10 cellular contexts compared by ENCODE assay signal in genomic region chr10:84008878-84009277, GRCh38.
A peak's percentile ranks its signal among the peaks of the same experiment; 100 is the strongest.
DNase-seq lines count a peak whose midpoint lies in the region; ATAC-seq and TF ChIP-seq lines count a peak whose summit lies in the region.
"Had no signal": no experiment of that assay in that cellular context is flagged by ENCODE, and none has a peak within 500 bp of the region (broad histone marks: within the 10 kb centered on the region; RNA-seq: fewer than 3 reads in every experiment).

No MANE protein-coding gene starts in this region.

- H3K27me3 Mint-ChIP-seq in activated CD4-positive, alpha-beta T cell treated with anti-CD3 and anti-CD28 coated beads, Interleukin-2, amount 10 ng/mL, durations not matched to agents 24 days and 14 days = peaks cover 8% of the 10 kb centered on the region
- H3K27me3 Mint-ChIP-seq: IgD-negative memory B cell had no signal

- H3K9me3 Mint-ChIP-seq in activated CD4-positive, alpha-beta T cell treated with anti-CD3 and anti-CD28 coated beads, Interleukin-2, amount 10 ng/mL, durations not matched to agents 24 days and 14 days = no peaks in the 10 kb centered on the region

- no peaks in the 10 kb centered on the region for H3K4me1 ChIP-seq in BE2C
- H3K4me1 ChIP-seq in upper lobe of right lung = no peaks in the 10 kb centered on the region

- H3K27ac Mint-ChIP-seq in activated CD4-positive, alpha-beta T cell treated with anti-CD3 and anti-CD28 coated beads, Interleukin-2, amount 10 ng/mL, durations not matched to agents 24 days and 14 days = no peak overlapping the region
- H3K27ac Mint-ChIP-seq: IgD-negative memory B cell had no signal

- H3K36me3 ChIP-seq in BE2C = no peaks in the 10 kb centered on the region
- no peaks in the 10 kb centered on the region for H3K36me3 ChIP-seq in upper lobe of right lung
- H3K36me3 ChIP-seq: thoracic aorta had no signal

- no peaks in the 10 kb centered on the region for H3K27me3 ChIP-seq in BE2C
- no peaks in the 10 kb centered on the region for H3K27me3 ChIP-seq in upper lobe of right lung

- H3K36me3 Mint-ChIP-seq in activated CD4-positive, alpha-beta T cell treated with anti-CD3 and anti-CD28 coated beads, Interleukin-2, amount 10 ng/mL, durations not matched to agents 24 days and 14 days (ENCODE audit: low read depth) = no peaks in the 10 kb centered on the region
- H3K36me3 Mint-ChIP-seq: IgD-negative memory B cell had no signal

- H3K9me3 ChIP-seq in BE2C (no peaks in the 10 kb centered on the region), upper lobe of right lung (no peaks in the 10 kb centered on the region)
- H3K9me3 ChIP-seq: thoracic aorta had no signal

- intact Hi-C loops in activated CD4-positive, alpha-beta T cell treated with anti-CD3 and anti-CD28 coated beads, Interleukin-2, amount 10 ng/mL, durations not matched to agents 24 days and 14 days (cut with micrococcal nuclease) = loop anchor here (2.0 kb wide), 1 partner anchor 16 kb away; no protein-coding TSS in a partner anchor
- intact Hi-C loops in upper lobe of right lung (cut with DNase I) = no loop called here

- peak; percentile 86 for TF ChIP-seq CTCF in BE2C (IDR thresholded peaks at IDR 0.05; ENCODE audit: low read depth, low read length)
- peak; percentile 69 for TF ChIP-seq CTCF in upper lobe of right lung (IDR thresholded peaks at IDR 0.05)

- H3K4me1 Mint-ChIP-seq in activated CD4-positive, alpha-beta T cell treated with anti-CD3 and anti-CD28 coated beads, Interleukin-2, amount 10 ng/mL, durations not matched to agents 24 days and 14 days = peaks cover 3% of the 10 kb centered on the region

- H3K4me3 ChIP-seq in BE2C (ENCODE audit: low read depth, low read length) (no peak overlapping the region), upper lobe of right lung (no peak overlapping the region)
- H3K4me3 ChIP-seq: thoracic aorta had no signal

- DNase-seq in BE2C (peak; percentile 58), hepatic stellate cell (ENCODE audit: low spot score) (peak; percentile 10), upper lobe of right lung (peak; percentile 68), NCI-H128 (lab: John Stamatoyannopoulos, UW; ENCODE audit: unreplicated experiment) (no peak), COR-L47 (lab: John Stamatoyannopoulos, UW) (no peak)
- DNase-seq in activated CD4-positive, alpha-beta T cell treated with anti-CD3 and anti-CD28 coated beads, Interleukin-2, amount 10 ng/mL, durations not matched to agents 24 days and 14 days = peak; percentile 76

- H3K4me3 Mint-ChIP-seq in activated CD4-positive, alpha-beta T cell treated with anti-CD3 and anti-CD28 coated beads, Interleukin-2, amount 10 ng/mL, durations not matched to agents 24 days and 14 days = no peak overlapping the region
- H3K4me3 Mint-ChIP-seq: IgD-negative memory B cell had no signal

- no peak overlapping the region for H3K27ac ChIP-seq in upper lobe of right lung
- H3K27ac ChIP-seq: thoracic aorta had no signal

- peak; percentile 54 for ATAC-seq in GM18502 (IDR thresholded peaks at IDR 0.05; ENCODE audit: poor library complexity, unreplicated experiment)
- peak; percentile 51 for ATAC-seq in HG03521 (IDR thresholded peaks at IDR 0.05; ENCODE audit: unreplicated experiment)
- peak; percentile 60 for ATAC-seq in upper lobe of right lung

Comparison
In these comparisons a context has a peak if more than half of its experiments do, and no peak if none do; other contexts are left out.
1. DNase-seq: peak in BE2C (single experiment), activated CD4-positive, alpha-beta T cell treated with anti-CD3 and anti-CD28 coated beads, Interleukin-2, amount 10 ng/mL, durations not matched to agents 24 days and 14 days (single experiment), hepatic stellate cell (single experiment) and upper lobe of right lung (single experiment); none in NCI-H128 (single experiment) and COR-L47 (single experiment).
2. Peak in every context shown above with its lines, with median percentiles within 50 percentile points of each other: ATAC-seq.